Comparison of ENCODE assay signal across 1 cellular context in genomic region chr20:62749851-62750445, GRCh38.
TF ChIP-seq lines count a peak whose summit lies in the region.

No MANE protein-coding gene starts in this region.

TF ChIP-seq in IMR-90, 13 proteins besides CTCF, POLR2A, EP300 and RAD21:
- TF ChIP-seq RFX5 (IDR thresholded peaks at IDR 0.05; ENCODE audit: low read depth, low read length) (no peak), RCOR1 (IDR thresholded peaks at IDR 0.05; ENCODE audit: insufficient replicate concordance, low read length) (no peak), FOS (IDR thresholded peaks at IDR 0.05; ENCODE audit: low read depth, low read length) (no peak), MXI1 (IDR thresholded peaks at IDR 0.05; ENCODE audit: borderline replicate concordance, low read depth, low read length) (no peak), SMC3 (IDR thresholded peaks at IDR 0.05; ENCODE audit: low read depth, low read length) (no peak), CEBPB (IDR thresholded peaks at IDR 0.05; ENCODE audit: low read depth, low read length) (no peak), BHLHE40 (IDR thresholded peaks at IDR 0.05; ENCODE audit: low read depth, low read length) (no peak), MAFK (IDR thresholded peaks at IDR 0.05; ENCODE audit: low read depth, low read length) (no peak), CHD1 (IDR thresholded peaks at IDR 0.05; ENCODE audit: low read depth, low read length) (no peak), MAZ (IDR thresholded peaks at IDR 0.05; ENCODE audit: borderline replicate concordance, low read depth, low read length) (no peak), ELK1 (IDR thresholded peaks at IDR 0.05; ENCODE audit: borderline replicate concordance, low read depth, low read length) (no peak), NFE2L2 (IDR thresholded peaks at IDR 0.05; ENCODE audit: low read depth, low read length) (no peak), USF2 (IDR thresholded peaks at IDR 0.05; ENCODE audit: low read depth, low read length) (no peak)
